Comparison of ENCODE assay signal across 1 cellular context in the genomic region with DNA sequence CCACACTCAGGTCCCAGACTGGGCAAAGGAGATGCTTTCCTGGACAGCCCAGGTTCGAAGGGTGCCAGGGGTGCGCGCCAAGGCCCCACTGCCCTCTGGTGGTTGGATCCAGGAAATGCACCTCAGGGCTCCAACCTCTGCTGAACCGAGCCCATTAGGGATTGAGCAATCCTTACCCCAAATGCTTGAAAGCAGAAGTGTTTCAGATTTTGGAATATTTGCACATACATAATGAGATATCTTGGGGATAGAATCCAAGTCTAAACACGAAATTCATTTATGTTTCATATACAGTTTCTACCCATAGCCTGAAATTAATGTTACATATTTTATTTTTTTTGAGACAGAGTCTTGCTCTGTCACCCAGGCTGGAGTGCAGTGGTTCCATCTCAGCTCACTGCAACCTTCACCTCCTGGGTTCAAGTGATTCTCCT.
TF ChIP-seq lines count a peak whose summit lies in the region.

No MANE protein-coding gene starts in this region.

TF ChIP-seq in K562, 482 proteins besides CTCF, POLR2A, EP300 and RAD21 (continued from another document and continues in another):
- no peak for TF ChIP-seq RBM39 (optimal IDR thresholded peaks at IDR 0.05; ENCODE audit: low read depth, low read length)
- TF ChIP-seq KDM1A (IDR thresholded peaks at IDR 0.05), result peak; percentile 72 to 73
- no peak for TF ChIP-seq TEAD2 (tag; IDR thresholded peaks at IDR 0.05)
- TF ChIP-seq TEAD4 (IDR thresholded peaks at IDR 0.05; ENCODE audit: low read length), result 0 out of 2 replicates have a peak, but pooled peaks have one; percentile 42
- TF ChIP-seq TEAD4 (CRISPR knock-in tag; IDR thresholded peaks at IDR 0.05; ENCODE audit: borderline replicate concordance), result no peak
- no peak for TF ChIP-seq PHTF2 (CRISPR knock-in tag; IDR thresholded peaks at IDR 0.05)
- TF ChIP-seq, protein P1, sequence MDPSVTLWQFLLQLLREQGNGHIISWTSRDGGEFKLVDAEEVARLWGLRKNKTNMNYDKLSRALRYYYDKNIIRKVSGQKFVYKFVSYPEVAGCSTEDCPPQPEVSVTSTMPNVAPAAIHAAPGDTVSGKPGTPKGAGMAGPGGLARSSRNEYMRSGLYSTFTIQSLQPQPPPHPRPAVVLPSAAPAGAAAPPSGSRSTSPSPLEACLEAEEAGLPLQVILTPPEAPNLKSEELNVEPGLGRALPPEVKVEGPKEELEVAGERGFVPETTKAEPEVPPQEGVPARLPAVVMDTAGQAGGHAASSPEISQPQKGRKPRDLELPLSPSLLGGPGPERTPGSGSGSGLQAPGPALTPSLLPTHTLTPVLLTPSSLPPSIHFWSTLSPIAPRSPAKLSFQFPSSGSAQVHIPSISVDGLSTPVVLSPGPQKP (CRISPR knock-in tag; IDR thresholded peaks at IDR 0.05), result no peak
- TF ChIP-seq COPS2 (conservative IDR thresholded peaks at IDR 0.05), result no peak
- TF ChIP-seq, protein P2, sequence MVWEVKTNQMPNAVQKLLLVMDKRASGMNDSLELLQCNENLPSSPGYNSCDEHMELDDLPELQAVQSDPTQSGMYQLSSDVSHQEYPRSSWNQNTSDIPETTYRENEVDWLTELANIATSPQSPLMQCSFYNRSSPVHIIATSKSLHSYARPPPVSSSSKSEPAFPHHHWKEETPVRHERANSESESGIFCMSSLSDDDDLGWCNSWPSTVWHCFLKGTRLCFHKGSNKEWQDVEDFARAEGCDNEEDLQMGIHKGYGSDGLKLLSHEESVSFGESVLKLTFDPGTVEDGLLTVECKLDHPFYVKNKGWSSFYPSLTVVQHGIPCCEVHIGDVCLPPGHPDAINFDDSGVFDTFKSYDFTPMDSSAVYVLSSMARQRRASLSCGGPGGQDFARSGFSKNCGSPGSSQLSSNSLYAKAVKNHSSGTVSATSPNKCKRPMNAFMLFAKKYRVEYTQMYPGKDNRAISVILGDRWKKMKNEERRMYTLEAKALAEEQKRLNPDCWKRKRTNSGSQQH (CRISPR knock-in tag; IDR thresholded peaks at IDR 0.05), result no peak
- TF ChIP-seq FOXJ2 (tag; IDR thresholded peaks at IDR 0.05), result no peak
- TF ChIP-seq CREB1 (IDR thresholded peaks at IDR 0.05), result no peak; the same call in 1 of the 2 replicates
- TF ChIP-seq CREB1 (CRISPR knock-in tag; IDR thresholded peaks at IDR 0.05), result no peak
- no peak for TF ChIP-seq CBFA2T2 (conservative IDR thresholded peaks at IDR 0.05)
- TF ChIP-seq ZNF253 (CRISPR knock-in tag; conservative IDR thresholded peaks at IDR 0.05), result no peak
- TF ChIP-seq ZNF444 (CRISPR knock-in tag; IDR thresholded peaks at IDR 0.05), result no peak
- TF ChIP-seq, protein P3, sequence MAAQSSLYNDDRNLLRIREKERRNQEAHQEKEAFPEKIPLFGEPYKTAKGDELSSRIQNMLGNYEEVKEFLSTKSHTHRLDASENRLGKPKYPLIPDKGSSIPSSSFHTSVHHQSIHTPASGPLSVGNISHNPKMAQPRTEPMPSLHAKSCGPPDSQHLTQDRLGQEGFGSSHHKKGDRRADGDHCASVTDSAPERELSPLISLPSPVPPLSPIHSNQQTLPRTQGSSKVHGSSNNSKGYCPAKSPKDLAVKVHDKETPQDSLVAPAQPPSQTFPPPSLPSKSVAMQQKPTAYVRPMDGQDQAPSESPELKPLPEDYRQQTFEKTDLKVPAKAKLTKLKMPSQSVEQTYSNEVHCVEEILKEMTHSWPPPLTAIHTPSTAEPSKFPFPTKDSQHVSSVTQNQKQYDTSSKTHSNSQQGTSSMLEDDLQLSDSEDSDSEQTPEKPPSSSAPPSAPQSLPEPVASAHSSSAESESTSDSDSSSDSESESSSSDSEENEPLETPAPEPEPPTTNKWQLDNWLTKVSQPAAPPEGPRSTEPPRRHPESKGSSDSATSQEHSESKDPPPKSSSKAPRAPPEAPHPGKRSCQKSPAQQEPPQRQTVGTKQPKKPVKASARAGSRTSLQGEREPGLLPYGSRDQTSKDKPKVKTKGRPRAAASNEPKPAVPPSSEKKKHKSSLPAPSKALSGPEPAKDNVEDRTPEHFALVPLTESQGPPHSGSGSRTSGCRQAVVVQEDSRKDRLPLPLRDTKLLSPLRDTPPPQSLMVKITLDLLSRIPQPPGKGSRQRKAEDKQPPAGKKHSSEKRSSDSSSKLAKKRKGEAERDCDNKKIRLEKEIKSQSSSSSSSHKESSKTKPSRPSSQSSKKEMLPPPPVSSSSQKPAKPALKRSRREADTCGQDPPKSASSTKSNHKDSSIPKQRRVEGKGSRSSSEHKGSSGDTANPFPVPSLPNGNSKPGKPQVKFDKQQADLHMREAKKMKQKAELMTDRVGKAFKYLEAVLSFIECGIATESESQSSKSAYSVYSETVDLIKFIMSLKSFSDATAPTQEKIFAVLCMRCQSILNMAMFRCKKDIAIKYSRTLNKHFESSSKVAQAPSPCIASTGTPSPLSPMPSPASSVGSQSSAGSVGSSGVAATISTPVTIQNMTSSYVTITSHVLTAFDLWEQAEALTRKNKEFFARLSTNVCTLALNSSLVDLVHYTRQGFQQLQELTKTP (IDR thresholded peaks at IDR 0.05; ENCODE audit: low read depth in 1 of 2, partially characterized antibody in 2 of 2), result no peak
- TF ChIP-seq PTTG1 (tag; IDR thresholded peaks at IDR 0.05; ENCODE audit: low read depth), result no peak
- no peak for TF ChIP-seq ARID1B (IDR thresholded peaks at IDR 0.05)
- TF ChIP-seq U2AF1 (optimal IDR thresholded peaks at IDR 0.05; ENCODE audit: low read depth, low read length), result no peak
- no peak for TF ChIP-seq MECOM (CRISPR knock-in tag; IDR thresholded peaks at IDR 0.05)
- TF ChIP-seq, protein P4, sequence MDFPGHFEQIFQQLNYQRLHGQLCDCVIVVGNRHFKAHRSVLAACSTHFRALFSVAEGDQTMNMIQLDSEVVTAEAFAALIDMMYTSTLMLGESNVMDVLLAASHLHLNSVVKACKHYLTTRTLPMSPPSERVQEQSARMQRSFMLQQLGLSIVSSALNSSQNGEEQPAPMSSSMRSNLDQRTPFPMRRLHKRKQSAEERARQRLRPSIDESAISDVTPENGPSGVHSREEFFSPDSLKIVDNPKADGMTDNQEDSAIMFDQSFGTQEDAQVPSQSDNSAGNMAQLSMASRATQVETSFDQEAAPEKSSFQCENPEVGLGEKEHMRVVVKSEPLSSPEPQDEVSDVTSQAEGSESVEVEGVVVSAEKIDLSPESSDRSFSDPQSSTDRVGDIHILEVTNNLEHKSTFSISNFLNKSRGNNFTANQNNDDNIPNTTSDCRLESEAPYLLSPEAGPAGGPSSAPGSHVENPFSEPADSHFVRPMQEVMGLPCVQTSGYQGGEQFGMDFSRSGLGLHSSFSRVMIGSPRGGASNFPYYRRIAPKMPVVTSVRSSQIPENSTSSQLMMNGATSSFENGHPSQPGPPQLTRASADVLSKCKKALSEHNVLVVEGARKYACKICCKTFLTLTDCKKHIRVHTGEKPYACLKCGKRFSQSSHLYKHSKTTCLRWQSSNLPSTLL (IDR thresholded peaks at IDR 0.05), result no peak
- no peak for TF ChIP-seq HLTF (IDR thresholded peaks at IDR 0.05)
- no peak for TF ChIP-seq TAF9B (IDR thresholded peaks at IDR 0.05; ENCODE audit: partially characterized antibody)
- 0 out of 2 replicates have a peak, but pooled peaks have one; percentile 48 for TF ChIP-seq MTA3 (IDR thresholded peaks at IDR 0.05; ENCODE audit: borderline replicate concordance)
- TF ChIP-seq HDAC2 (IDR thresholded peaks at IDR 0.05), result peak; percentile 71
- TF ChIP-seq, protein P5, sequence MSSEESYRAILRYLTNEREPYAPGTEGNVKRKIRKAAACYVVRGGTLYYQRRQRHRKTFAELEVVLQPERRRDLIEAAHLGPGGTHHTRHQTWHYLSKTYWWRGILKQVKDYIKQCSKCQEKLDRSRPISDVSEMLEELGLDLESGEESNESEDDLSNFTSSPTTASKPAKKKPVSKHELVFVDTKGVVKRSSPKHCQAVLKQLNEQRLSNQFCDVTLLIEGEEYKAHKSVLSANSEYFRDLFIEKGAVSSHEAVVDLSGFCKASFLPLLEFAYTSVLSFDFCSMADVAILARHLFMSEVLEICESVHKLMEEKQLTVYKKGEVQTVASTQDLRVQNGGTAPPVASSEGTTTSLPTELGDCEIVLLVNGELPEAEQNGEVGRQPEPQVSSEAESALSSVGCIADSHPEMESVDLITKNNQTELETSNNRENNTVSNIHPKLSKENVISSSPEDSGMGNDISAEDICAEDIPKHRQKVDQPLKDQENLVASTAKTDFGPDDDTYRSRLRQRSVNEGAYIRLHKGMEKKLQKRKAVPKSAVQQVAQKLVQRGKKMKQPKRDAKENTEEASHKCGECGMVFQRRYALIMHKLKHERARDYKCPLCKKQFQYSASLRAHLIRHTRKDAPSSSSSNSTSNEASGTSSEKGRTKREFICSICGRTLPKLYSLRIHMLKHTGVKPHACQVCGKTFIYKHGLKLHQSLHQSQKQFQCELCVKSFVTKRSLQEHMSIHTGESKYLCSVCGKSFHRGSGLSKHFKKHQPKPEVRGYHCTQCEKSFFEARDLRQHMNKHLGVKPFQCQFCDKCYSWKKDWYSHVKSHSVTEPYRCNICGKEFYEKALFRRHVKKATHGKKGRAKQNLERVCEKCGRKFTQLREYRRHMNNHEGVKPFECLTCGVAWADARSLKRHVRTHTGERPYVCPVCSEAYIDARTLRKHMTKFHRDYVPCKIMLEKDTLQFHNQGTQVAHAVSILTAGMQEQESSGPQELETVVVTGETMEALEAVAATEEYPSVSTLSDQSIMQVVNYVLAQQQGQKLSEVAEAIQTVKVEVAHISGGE (CRISPR knock-in tag; IDR thresholded peaks at IDR 0.05), result no peak
- TF ChIP-seq ESRRA (IDR thresholded peaks at IDR 0.05; ENCODE audit: borderline replicate concordance, low read depth), result peak; percentile 39; the same call in 1 of the 2 replicates
- TF ChIP-seq L3MBTL2 (IDR thresholded peaks at IDR 0.05), result 0 out of 2 replicates have a peak, but pooled peaks have one; percentile 25
- TF ChIP-seq DDX20 (tag; IDR thresholded peaks at IDR 0.05; ENCODE audit: low read depth), result no peak
- TF ChIP-seq DPF2 (IDR thresholded peaks at IDR 0.05), result no peak
- TF ChIP-seq, protein P6, sequence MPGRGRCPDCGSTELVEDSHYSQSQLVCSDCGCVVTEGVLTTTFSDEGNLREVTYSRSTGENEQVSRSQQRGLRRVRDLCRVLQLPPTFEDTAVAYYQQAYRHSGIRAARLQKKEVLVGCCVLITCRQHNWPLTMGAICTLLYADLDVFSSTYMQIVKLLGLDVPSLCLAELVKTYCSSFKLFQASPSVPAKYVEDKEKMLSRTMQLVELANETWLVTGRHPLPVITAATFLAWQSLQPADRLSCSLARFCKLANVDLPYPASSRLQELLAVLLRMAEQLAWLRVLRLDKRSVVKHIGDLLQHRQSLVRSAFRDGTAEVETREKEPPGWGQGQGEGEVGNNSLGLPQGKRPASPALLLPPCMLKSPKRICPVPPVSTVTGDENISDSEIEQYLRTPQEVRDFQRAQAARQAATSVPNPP (IDR thresholded peaks at IDR 0.05; ENCODE audit: borderline replicate concordance, insufficient read depth, insufficient read length), result no peak
- TF ChIP-seq ELF4 (CRISPR knock-in tag; IDR thresholded peaks at IDR 0.05), result no peak
- peak; percentile 45; the same call in 1 of the 2 replicates for TF ChIP-seq GABPB1 (CRISPR knock-in tag; IDR thresholded peaks at IDR 0.05)
- no peak for TF ChIP-seq WHSC1 (IDR thresholded peaks at IDR 0.05; ENCODE audit: low read length)
- TF ChIP-seq, protein P7, sequence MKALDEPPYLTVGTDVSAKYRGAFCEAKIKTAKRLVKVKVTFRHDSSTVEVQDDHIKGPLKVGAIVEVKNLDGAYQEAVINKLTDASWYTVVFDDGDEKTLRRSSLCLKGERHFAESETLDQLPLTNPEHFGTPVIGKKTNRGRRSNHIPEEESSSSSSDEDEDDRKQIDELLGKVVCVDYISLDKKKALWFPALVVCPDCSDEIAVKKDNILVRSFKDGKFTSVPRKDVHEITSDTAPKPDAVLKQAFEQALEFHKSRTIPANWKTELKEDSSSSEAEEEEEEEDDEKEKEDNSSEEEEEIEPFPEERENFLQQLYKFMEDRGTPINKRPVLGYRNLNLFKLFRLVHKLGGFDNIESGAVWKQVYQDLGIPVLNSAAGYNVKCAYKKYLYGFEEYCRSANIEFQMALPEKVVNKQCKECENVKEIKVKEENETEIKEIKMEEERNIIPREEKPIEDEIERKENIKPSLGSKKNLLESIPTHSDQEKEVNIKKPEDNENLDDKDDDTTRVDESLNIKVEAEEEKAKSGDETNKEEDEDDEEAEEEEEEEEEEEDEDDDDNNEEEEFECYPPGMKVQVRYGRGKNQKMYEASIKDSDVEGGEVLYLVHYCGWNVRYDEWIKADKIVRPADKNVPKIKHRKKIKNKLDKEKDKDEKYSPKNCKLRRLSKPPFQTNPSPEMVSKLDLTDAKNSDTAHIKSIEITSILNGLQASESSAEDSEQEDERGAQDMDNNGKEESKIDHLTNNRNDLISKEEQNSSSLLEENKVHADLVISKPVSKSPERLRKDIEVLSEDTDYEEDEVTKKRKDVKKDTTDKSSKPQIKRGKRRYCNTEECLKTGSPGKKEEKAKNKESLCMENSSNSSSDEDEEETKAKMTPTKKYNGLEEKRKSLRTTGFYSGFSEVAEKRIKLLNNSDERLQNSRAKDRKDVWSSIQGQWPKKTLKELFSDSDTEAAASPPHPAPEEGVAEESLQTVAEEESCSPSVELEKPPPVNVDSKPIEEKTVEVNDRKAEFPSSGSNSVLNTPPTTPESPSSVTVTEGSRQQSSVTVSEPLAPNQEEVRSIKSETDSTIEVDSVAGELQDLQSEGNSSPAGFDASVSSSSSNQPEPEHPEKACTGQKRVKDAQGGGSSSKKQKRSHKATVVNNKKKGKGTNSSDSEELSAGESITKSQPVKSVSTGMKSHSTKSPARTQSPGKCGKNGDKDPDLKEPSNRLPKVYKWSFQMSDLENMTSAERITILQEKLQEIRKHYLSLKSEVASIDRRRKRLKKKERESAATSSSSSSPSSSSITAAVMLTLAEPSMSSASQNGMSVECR (CRISPR knock-in tag; IDR thresholded peaks at IDR 0.05), result no peak
- no peak for TF ChIP-seq HDGF (IDR thresholded peaks at IDR 0.05)
- TF ChIP-seq ZNF717 (CRISPR knock-in tag; IDR thresholded peaks at IDR 0.05), result no peak
- peak; percentile 72; the same call in 1 of the 2 replicates for TF ChIP-seq CTBP1 (IDR thresholded peaks at IDR 0.05; ENCODE audit: borderline replicate concordance)
- TF ChIP-seq STAT5A (IDR thresholded peaks at IDR 0.05; ENCODE audit: borderline replicate concordance, low read length), result no peak; the same call in 1 of the 2 replicates
- TF ChIP-seq, protein P8, sequence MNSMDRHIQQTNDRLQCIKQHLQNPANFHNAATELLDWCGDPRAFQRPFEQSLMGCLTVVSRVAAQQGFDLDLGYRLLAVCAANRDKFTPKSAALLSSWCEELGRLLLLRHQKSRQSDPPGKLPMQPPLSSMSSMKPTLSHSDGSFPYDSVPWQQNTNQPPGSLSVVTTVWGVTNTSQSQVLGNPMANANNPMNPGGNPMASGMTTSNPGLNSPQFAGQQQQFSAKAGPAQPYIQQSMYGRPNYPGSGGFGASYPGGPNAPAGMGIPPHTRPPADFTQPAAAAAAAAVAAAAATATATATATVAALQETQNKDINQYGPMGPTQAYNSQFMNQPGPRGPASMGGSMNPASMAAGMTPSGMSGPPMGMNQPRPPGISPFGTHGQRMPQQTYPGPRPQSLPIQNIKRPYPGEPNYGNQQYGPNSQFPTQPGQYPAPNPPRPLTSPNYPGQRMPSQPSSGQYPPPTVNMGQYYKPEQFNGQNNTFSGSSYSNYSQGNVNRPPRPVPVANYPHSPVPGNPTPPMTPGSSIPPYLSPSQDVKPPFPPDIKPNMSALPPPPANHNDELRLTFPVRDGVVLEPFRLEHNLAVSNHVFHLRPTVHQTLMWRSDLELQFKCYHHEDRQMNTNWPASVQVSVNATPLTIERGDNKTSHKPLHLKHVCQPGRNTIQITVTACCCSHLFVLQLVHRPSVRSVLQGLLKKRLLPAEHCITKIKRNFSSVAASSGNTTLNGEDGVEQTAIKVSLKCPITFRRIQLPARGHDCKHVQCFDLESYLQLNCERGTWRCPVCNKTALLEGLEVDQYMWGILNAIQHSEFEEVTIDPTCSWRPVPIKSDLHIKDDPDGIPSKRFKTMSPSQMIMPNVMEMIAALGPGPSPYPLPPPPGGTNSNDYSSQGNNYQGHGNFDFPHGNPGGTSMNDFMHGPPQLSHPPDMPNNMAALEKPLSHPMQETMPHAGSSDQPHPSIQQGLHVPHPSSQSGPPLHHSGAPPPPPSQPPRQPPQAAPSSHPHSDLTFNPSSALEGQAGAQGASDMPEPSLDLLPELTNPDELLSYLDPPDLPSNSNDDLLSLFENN (IDR thresholded peaks at IDR 0.05; ENCODE audit: low read depth in 2 of 2, low read length in 2 of 2), result peak in 1 of 2 experiments; percentile 52; a peak in 1 of 4 replicates
